1 cellular context compared by ENCODE assay signal in the genomic region with DNA sequence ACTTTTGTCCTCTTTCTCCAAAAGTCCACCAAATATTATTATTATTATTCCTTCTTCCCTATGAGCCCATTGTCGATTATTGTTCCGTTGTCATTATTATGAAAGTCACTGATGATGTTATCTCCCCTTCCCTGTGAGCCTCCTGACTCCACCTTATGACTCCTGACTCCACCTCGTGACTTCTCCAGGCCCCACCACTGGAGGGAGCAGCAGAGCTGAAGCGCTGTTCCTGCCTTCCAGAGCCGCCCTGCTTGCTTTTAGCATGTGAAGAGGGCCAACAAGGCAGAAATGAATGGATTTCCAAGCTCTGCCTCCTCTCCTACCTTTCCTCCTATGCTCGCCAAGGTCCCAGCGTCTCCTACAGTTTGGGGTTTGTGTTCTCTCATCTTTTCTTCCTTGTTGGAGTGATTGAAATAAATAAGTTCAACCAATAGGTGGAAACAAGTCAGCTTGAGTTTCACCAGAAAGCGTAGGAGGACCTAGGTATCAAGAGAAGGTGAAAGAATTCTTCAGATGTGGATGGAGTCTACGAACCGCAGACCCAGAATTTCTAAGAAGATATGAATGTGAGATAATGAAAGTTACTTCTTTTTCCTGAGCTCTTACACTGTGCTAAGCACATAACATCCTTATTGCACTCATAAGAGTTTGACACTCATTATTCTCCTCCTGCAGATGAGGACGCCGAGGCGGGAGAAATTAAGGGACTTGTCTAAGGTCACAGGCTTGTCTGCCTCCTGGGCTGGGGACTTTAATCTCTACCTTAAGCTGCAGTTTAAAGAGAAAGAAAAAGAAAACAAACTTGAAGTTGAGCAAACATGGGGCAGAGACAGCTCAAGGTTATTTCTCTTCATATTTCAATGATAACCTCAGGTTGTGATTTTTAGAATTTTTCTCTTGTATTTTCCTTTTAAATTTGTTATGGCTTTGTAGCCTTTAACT.
TF ChIP-seq lines count a peak whose summit lies in the region.

No MANE protein-coding gene starts in this region.

TF ChIP-seq in H1, 55 proteins besides CTCF, POLR2A, EP300 and RAD21:
- TF ChIP-seq NANOG (IDR thresholded peaks at IDR 0.05; ENCODE audit: insufficient read depth, low read depth, low read length, poor library complexity, severe bottlenecking) (no peak), GTF2F1 (IDR thresholded peaks at IDR 0.05; ENCODE audit: borderline replicate concordance, low read depth, low read length) (no peak), BRCA1 (IDR thresholded peaks at IDR 0.05; ENCODE audit: low read depth, low read length) (no peak)
- TF ChIP-seq, protein P1, sequence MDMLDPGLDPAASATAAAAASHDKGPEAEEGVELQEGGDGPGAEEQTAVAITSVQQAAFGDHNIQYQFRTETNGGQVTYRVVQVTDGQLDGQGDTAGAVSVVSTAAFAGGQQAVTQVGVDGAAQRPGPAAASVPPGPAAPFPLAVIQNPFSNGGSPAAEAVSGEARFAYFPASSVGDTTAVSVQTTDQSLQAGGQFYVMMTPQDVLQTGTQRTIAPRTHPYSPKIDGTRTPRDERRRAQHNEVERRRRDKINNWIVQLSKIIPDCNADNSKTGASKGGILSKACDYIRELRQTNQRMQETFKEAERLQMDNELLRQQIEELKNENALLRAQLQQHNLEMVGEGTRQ (IDR thresholded peaks at IDR 0.05; ENCODE audit: low read length) = 0 out of 2 replicates have a peak, but pooled peaks have one; percentile 14
- TF ChIP-seq, protein P2, sequence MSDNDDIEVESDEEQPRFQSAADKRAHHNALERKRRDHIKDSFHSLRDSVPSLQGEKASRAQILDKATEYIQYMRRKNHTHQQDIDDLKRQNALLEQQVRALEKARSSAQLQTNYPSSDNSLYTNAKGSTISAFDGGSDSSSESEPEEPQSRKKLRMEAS (IDR thresholded peaks at IDR 0.05) = peak; percentile 54
